In genomic region chr11:19344661-19345518, GRCh38 we compare ENCODE assay signal across 10 cellular contexts.
A peak's percentile ranks its signal among the peaks of the same experiment; 100 is the strongest.
DNase-seq lines count a peak whose midpoint lies in the region; ATAC-seq and TF ChIP-seq lines count a peak whose summit lies in the region.
"Had no signal": no experiment of that assay in that cellular context is flagged by ENCODE, and none has a peak within 500 bp of the region (broad histone marks: within the 10 kb centered on the region; RNA-seq: fewer than 3 reads in every experiment).

No MANE protein-coding gene starts in this region.

- no CpG with 5 or more reads among the region's 44 CpGs for WGBS in iPS DF 6.9 (ENCODE audit: insufficient coverage, insufficient read length)
- 16% methylated on average over 40 of the region's 44 CpGs for WGBS in smooth muscle cell (ENCODE audit: low lambda C conversion rate)

- H3K4me3 Mint-ChIP-seq in CD14-positive monocyte = peak overlapping the region in 1 of 2 donors; percentile 77
- H3K4me3 Mint-ChIP-seq: CD4-positive, CD25-positive, alpha-beta regulatory T cell had no signal

- H3K27ac Mint-ChIP-seq in CD14-positive monocyte = no peak overlapping the region
- H3K27ac Mint-ChIP-seq: activated B cell treated with CpG ODN at 0.5 μM for 24 hours; CD4-positive, CD25-positive, alpha-beta regulatory T cell had no signal

- no peak overlapping the region for H2AFZ ChIP-seq in smooth muscle cell (ENCODE audit: low read depth)

- H4K20me1 ChIP-seq in smooth muscle cell (ENCODE audit: low read depth) = no peaks in the 10 kb centered on the region

- H3K27me3 Mint-ChIP-seq in CD14-positive monocyte (ENCODE audit: low read depth in 3 of 3) = peaks cover 63 to 79% (median 71%) of the 10 kb centered on the region in 3 donors

- no peak overlapping the region for H3K9ac ChIP-seq in smooth muscle cell (ENCODE audit: low read depth)

- ATAC-seq in HG03442 (IDR thresholded peaks at IDR 0.05; ENCODE audit: unreplicated experiment) = peak; percentile 48

- intact Hi-C loops in ascending aorta (cut with DNase I) = no loop called here
- intact Hi-C loops in CD14-positive monocyte (cut with micrococcal nuclease) = no loop called here

- H3K79me2 ChIP-seq in smooth muscle cell (ENCODE audit: low read depth) = no peaks in the 10 kb centered on the region

- TF ChIP-seq CTCF in ascending aorta (IDR thresholded peaks at IDR 0.05) (no peak), smooth muscle cell (IDR thresholded peaks at IDR 0.05; ENCODE audit: borderline replicate concordance, insufficient read depth, poor library complexity, severe bottlenecking) (no peak), CD14-positive monocyte (IDR thresholded peaks at IDR 0.05) (no peak)

- H3K4me3 ChIP-seq in ascending aorta (peak overlapping the region; percentile 48 to 57), iPS DF 6.9 (ENCODE audit: low read length) (peak overlapping the region; percentile 18; the same call in 1 of the 2 replicates), smooth muscle cell (no peak overlapping the region)

- H3K9me3 ChIP-seq in ascending aorta = no peaks in the 10 kb centered on the region
- no peaks in the 10 kb centered on the region for H3K9me3 ChIP-seq in iPS DF 6.9 (ENCODE audit: control insufficient read depth, insufficient read depth, low read length)
- no peaks in the 10 kb centered on the region for H3K9me3 ChIP-seq in smooth muscle cell (replicated peaks; ENCODE audit: low read depth)

- no peaks in the 10 kb centered on the region for H3K4me1 Mint-ChIP-seq in CD14-positive monocyte

- H3K4me1 ChIP-seq in ascending aorta = peaks cover 6 to 10% of the 10 kb centered on the region in 2 donors
- no peaks in the 10 kb centered on the region for H3K4me1 ChIP-seq in iPS DF 6.9 (ENCODE audit: control insufficient read depth, insufficient read depth, low read length)
- peaks cover 10% of the 10 kb centered on the region for H3K4me1 ChIP-seq in smooth muscle cell (ENCODE audit: low read depth)

- H3K36me3 ChIP-seq in ascending aorta (no peaks in the 10 kb centered on the region), iPS DF 6.9 (ENCODE audit: control insufficient read depth, insufficient read depth, low read length) (no peaks in the 10 kb centered on the region), smooth muscle cell (ENCODE audit: low read depth) (no peaks in the 10 kb centered on the region)

- H3K27ac ChIP-seq in ascending aorta (no peak overlapping the region), iPS DF 6.9 (ENCODE audit: low read length) (no peak overlapping the region), smooth muscle cell (ENCODE audit: low read depth) (no peak overlapping the region)

- peak; percentile 9 for DNase-seq in NCI-H2107 treated with DMSO at 0.1 percent for 48 hours (lab: John Stamatoyannopoulos, UW; ENCODE audit: unreplicated experiment)
- no peak for DNase-seq in NCI-H2107 (lab: John Stamatoyannopoulos, UW)
- no peak for DNase-seq in ascending aorta (ENCODE audit: low spot score in 2 of 2)
- peak; percentile 33 for DNase-seq in iPS DF 6.9 (ENCODE audit: low read depth, low spot score)
- no peak for DNase-seq in smooth muscle cell (lab: John Stamatoyannopoulos, UW; ENCODE audit: unreplicated experiment)
- DNase-seq in 8988T = no peak
- DNase-seq in CD14-positive monocyte (ENCODE audit: low spot score) = no peak
- DNase-seq: activated B cell treated with CpG ODN at 0.5 μM for 24 hours; CD4-positive, CD25-positive, alpha-beta regulatory T cell had no signal

- peak overlapping the region; percentile 85 for H3K4me2 ChIP-seq in smooth muscle cell

- H3K9me3 Mint-ChIP-seq in CD14-positive monocyte = peaks cover 0 to 12% (median 3%) of the 10 kb centered on the region in 7 donors
- H3K9me3 Mint-ChIP-seq: activated B cell treated with CpG ODN at 0.5 μM for 24 hours had no signal

- no peaks in the 10 kb centered on the region for H3F3A ChIP-seq in smooth muscle cell (ENCODE audit: low read depth)

- H3K27me3 ChIP-seq in ascending aorta = peaks cover 11% of the 10 kb centered on the region
- H3K27me3 ChIP-seq in iPS DF 6.9 (ENCODE audit: control insufficient read depth, insufficient read depth, low read length) = peaks cover 28% of the 10 kb centered on the region
- H3K27me3 ChIP-seq in smooth muscle cell (ENCODE audit: low read depth) = peaks cover 99% of the 10 kb centered on the region

- no peaks in the 10 kb centered on the region for H3K36me3 Mint-ChIP-seq in CD14-positive monocyte
- H3K36me3 Mint-ChIP-seq: CD4-positive, CD25-positive, alpha-beta regulatory T cell had no signal

Comparison
In these comparisons a context has a peak if more than half of its experiments do, and no peak if none do; other contexts are left out.
1. DNase-seq: peak in NCI-H2107 treated with DMSO at 0.1 percent for 48 hours (single experiment) and iPS DF 6.9 (single experiment); none in NCI-H2107 (single experiment), ascending aorta (0 of 2), smooth muscle cell (single experiment), 8988T (single experiment) and CD14-positive monocyte (single experiment).